ENCODE assay signal across 31 cellular contexts in the genomic region with DNA sequence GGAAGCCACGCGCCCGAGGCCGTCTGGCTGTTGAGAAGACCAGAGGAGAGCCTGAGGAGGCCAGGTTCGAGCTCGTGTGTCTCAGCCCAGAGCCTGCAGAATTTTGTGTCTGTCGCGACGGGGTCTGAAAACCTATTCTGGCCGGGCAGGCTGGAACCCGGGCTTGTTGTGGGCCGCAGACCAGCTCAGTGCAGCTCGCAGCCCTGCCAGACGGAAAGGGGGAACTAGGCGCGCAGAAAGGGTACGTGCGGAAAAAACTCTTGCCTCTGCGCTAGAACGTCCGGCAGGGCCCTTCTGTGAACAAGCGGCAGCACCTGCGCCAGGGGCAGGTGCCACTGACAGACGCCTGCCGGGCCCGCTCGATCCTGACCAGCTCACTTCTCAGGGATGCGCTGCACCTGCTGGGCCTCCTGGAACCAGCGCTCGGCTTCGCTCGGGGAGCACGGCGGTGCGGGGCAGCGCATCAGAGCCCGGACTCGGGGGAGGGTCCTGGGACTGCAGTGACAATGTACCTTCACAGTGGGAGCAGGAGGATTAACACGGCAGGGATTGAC.
DNase-seq lines count a peak whose midpoint lies in the region; ATAC-seq and TF ChIP-seq lines count a peak whose summit lies in the region.
"Had no signal": no experiment of that assay in that cellular context is flagged by ENCODE, and none has a peak within 500 bp of the region (broad histone marks: within the 10 kb centered on the region; RNA-seq: fewer than 3 reads in every experiment).

No MANE protein-coding gene starts in this region.

- no peaks in the 10 kb centered on the region for H3K36me3 Mint-ChIP-seq in neural progenitor cell
- no peaks in the 10 kb centered on the region for H3K36me3 Mint-ChIP-seq in T-cell
- no peaks in the 10 kb centered on the region for H3K36me3 Mint-ChIP-seq in CD4-positive, alpha-beta memory T cell

- H3K27me3 ChIP-seq in iPS-20b (ENCODE audit: insufficient read depth, low read length), result no peaks in the 10 kb centered on the region
- H3K27me3 ChIP-seq in neural progenitor cell, result no peaks in the 10 kb centered on the region
- no peaks in the 10 kb centered on the region for H3K27me3 ChIP-seq in CD4-positive, alpha-beta memory T cell (ENCODE audit: insufficient read depth, low read length)
- H3K27me3 ChIP-seq: BLaER1 treated with 17β-estradiol and CSF1 and Interleukin-3, amounts not matched to agents 10 nM and 100 nM; SJSA1 had no signal

- no peaks in the 10 kb centered on the region for H3F3A ChIP-seq in neural progenitor cell (ENCODE audit: low read depth)

- intact Hi-C loops in sciatic nerve (cut with DNase I), result no loop called here
- intact Hi-C loops in CD4-positive, alpha-beta memory T cell (cut with micrococcal nuclease), result no loop called here

- H3K9me3 Mint-ChIP-seq in neural progenitor cell (peaks cover 2% of the 10 kb centered on the region), T-cell (peaks cover 0 to 10% (median 10%) of the 10 kb centered on the region in 3 donors)
- peaks cover 0 to 22% (median 9%) of the 10 kb centered on the region in 8 donors for H3K9me3 Mint-ChIP-seq in CD4-positive, alpha-beta memory T cell

- H3K27ac Mint-ChIP-seq in neural progenitor cell, result peak overlapping the region; percentile 37
- no peak overlapping the region for H3K27ac Mint-ChIP-seq in T-cell
- H3K27ac Mint-ChIP-seq in CD4-positive, alpha-beta memory T cell, result no peak overlapping the region
- H3K27ac Mint-ChIP-seq: CD4-positive, alpha-beta T cell; HFFc6 had no signal

- peak overlapping the region; percentile 27; the same call in 1 of the 2 replicates for H3K9ac ChIP-seq in iPS-20b (ENCODE audit: low read depth, low read length)
- no peak overlapping the region for H3K9ac ChIP-seq in neural progenitor cell
- H3K9ac ChIP-seq: BLaER1 treated with 17β-estradiol and CSF1 and Interleukin-3, amounts not matched to agents 10 nM and 100 nM had no signal

- H3K27ac ChIP-seq in iPS-20b (ENCODE audit: low read length) (no peak overlapping the region), neural progenitor cell (no peak overlapping the region)
- H3K27ac ChIP-seq in CD4-positive, alpha-beta memory T cell (ENCODE audit: low read depth, low read length), result no peak overlapping the region
- H3K27ac ChIP-seq: A549; BLaER1 treated with 17β-estradiol and CSF1 and Interleukin-3, amounts not matched to agents 10 nM and 100 nM; SJSA1 had no signal

- POLR2A ChIA-PET in T-cell (lab: Charles Lee), result no interaction called here
- POLR2A ChIA-PET in CD4-positive, alpha-beta memory T cell (lab: Charles Lee; ENCODE audit: partially characterized antibody), result no interaction called here

- no peaks in the 10 kb centered on the region for H4K20me1 ChIP-seq in neural progenitor cell (ENCODE audit: low read depth)
- H4K20me1 ChIP-seq: BLaER1 treated with 17β-estradiol and CSF1 and Interleukin-3, amounts not matched to agents 10 nM and 100 nM had no signal

- CTCF ChIA-PET in T-cell (lab: Charles Lee), result no interaction called here
- CTCF ChIA-PET in CD4-positive, alpha-beta memory T cell (lab: Charles Lee; ENCODE audit: partially characterized antibody), result no interaction called here

- H3K4me1 ChIP-seq in iPS-20b (ENCODE audit: insufficient read depth, low read length), result no peaks in the 10 kb centered on the region
- no peaks in the 10 kb centered on the region for H3K4me1 ChIP-seq in neural progenitor cell
- H3K4me1 ChIP-seq in CD4-positive, alpha-beta memory T cell (ENCODE audit: insufficient read depth, low read length), result no peaks in the 10 kb centered on the region
- H3K4me1 ChIP-seq: A549, Caco-2, HAP-1, SJSA1 had no signal

- no peak overlapping the region for H3K4me2 ChIP-seq in neural progenitor cell
- H3K4me2 ChIP-seq: A549; BLaER1 treated with 17β-estradiol and CSF1 and Interleukin-3, amounts not matched to agents 10 nM and 100 nM had no signal

- H3K4me3 ChIP-seq in iPS-20b (ENCODE audit: low read length) (no peak overlapping the region), neural progenitor cell (no peak overlapping the region)
- no peak overlapping the region for H3K4me3 ChIP-seq in CD4-positive, alpha-beta memory T cell (ENCODE audit: low read length in 2 of 2)
- H3K4me3 ChIP-seq: A549; BLaER1 treated with 17β-estradiol and CSF1 and Interleukin-3, amounts not matched to agents 10 nM and 100 nM; GM12878; HAP-1; SJSA1 had no signal

- no peak for TF ChIP-seq CTCF in neural progenitor cell (IDR thresholded peaks at IDR 0.05)

- H3K4me3 Mint-ChIP-seq in neural progenitor cell, result peak overlapping the region; percentile 11
- H3K4me3 Mint-ChIP-seq in T-cell, result no peak overlapping the region
- no peak overlapping the region for H3K4me3 Mint-ChIP-seq in CD4-positive, alpha-beta memory T cell
- H3K4me3 Mint-ChIP-seq: CD4-positive, alpha-beta T cell; HFFc6 had no signal

- H3K4me1 Mint-ChIP-seq in neural progenitor cell (peaks cover 12% of the 10 kb centered on the region), T-cell (no peaks in the 10 kb centered on the region)
- H3K4me1 Mint-ChIP-seq in CD4-positive, alpha-beta memory T cell, result no peaks in the 10 kb centered on the region

- H3K36me3 ChIP-seq in iPS-20b (ENCODE audit: insufficient read depth, low read depth, low read length) (no peaks in the 10 kb centered on the region), neural progenitor cell (no peaks in the 10 kb centered on the region)
- no peaks in the 10 kb centered on the region for H3K36me3 ChIP-seq in CD4-positive, alpha-beta memory T cell (ENCODE audit: insufficient read depth, low read length)
- H3K36me3 ChIP-seq: BLaER1 treated with 17β-estradiol and CSF1 and Interleukin-3, amounts not matched to agents 10 nM and 100 nM; HAP-1; SJSA1 had no signal

- ATAC-seq in sciatic nerve (no peak), HG03342 (IDR thresholded peaks at IDR 0.05; ENCODE audit: unreplicated experiment) (no peak), T-cell (replicated peaks in 1 of 4) (no peak)
- ATAC-seq: A549, GM12878 had no signal

- no peak overlapping the region for H2AFZ ChIP-seq in neural progenitor cell (replicated peaks)

- H3K27me3 Mint-ChIP-seq in neural progenitor cell (ENCODE audit: insufficient read depth, low read depth) (peaks cover 15% of the 10 kb centered on the region), T-cell (peaks cover 9 to 15% of the 10 kb centered on the region in 2 donors)
- peaks cover 2 to 4% of the 10 kb centered on the region in 2 donors for H3K27me3 Mint-ChIP-seq in CD4-positive, alpha-beta memory T cell
- H3K27me3 Mint-ChIP-seq: CD4-positive, alpha-beta T cell had no signal

- H3K79me2 ChIP-seq in neural progenitor cell (ENCODE audit: low read depth), result no peaks in the 10 kb centered on the region

- peak; percentile 18 for DNase-seq in D341Med (ENCODE audit: low spot score)
- peak; percentile 60 for DNase-seq in NCI-H510A treated with DMSO at 0.1 percent for 48 hours (lab: John Stamatoyannopoulos, UW)
- DNase-seq in neural progenitor cell (ENCODE audit: low spot score), result no peak
- no peak for DNase-seq in sciatic nerve (ENCODE audit: low spot score)
- no peak for DNase-seq in T-cell
- DNase-seq in CD4-positive, alpha-beta memory T cell, result no peak
- DNase-seq: AML-193; Caco-2; CD4-positive, alpha-beta T cell; DMS 273 treated with DMSO at 0.1 percent for 48 hours; DMS79; EL; GDM1; GOT3; HFFc6; Karpas-422; NCI-H1092; NCI-H1417 treated with DMSO at 0.1 percent for 48 hours; NCI-H1694 treated with DMSO at 0.1 percent for 48 hours; NCI-H2081 treated with DMSO at 0.1 percent for 48 hours; NCI-H2171; NCI-H226; NCI-H524 treated with DMSO at 0.1 percent for 48 hours; NCI-H774 had no signal

- H3K9me3 ChIP-seq in iPS-20b (ENCODE audit: insufficient read depth, low read depth, low read length) (no peaks in the 10 kb centered on the region), neural progenitor cell (ENCODE audit: low read depth) (no peaks in the 10 kb centered on the region)
- no peaks in the 10 kb centered on the region for H3K9me3 ChIP-seq in CD4-positive, alpha-beta memory T cell (ENCODE audit: control insufficient read depth in 1 of 2, low read length in 2 of 2)
- H3K9me3 ChIP-seq: A549, Caco-2, HAP-1 had no signal

Comparison
In these comparisons a context has a peak if more than half of its experiments do, and no peak if none do; other contexts are left out.
1. DNase-seq: peak in D341Med (single experiment) and NCI-H510A treated with DMSO at 0.1 percent for 48 hours (single experiment); none in neural progenitor cell (single experiment), sciatic nerve (single experiment), T-cell (0 of 34) and CD4-positive, alpha-beta memory T cell (0 of 5).